Comparison of ENCODE assay signal across 1 cellular context in genomic region chr19:55653651-55654322, GRCh38.
TF ChIP-seq lines count a peak whose summit lies in the region.

No MANE protein-coding gene starts in this region.

TF ChIP-seq in IMR-90, 13 proteins besides CTCF, POLR2A, EP300 and RAD21 (continued from another document):
- TF ChIP-seq USF2 (IDR thresholded peaks at IDR 0.05; ENCODE audit: low read depth, low read length) (no peak), RFX5 (IDR thresholded peaks at IDR 0.05; ENCODE audit: low read depth, low read length) (0 out of 2 replicates have a peak, but pooled peaks have one; percentile 17), RCOR1 (IDR thresholded peaks at IDR 0.05; ENCODE audit: insufficient replicate concordance, low read length) (no peak), MAFK (IDR thresholded peaks at IDR 0.05; ENCODE audit: low read depth, low read length) (peak; percentile 4; the same call in 1 of the 2 replicates), NFE2L2 (IDR thresholded peaks at IDR 0.05; ENCODE audit: low read depth, low read length) (no peak), MAZ (IDR thresholded peaks at IDR 0.05; ENCODE audit: borderline replicate concordance, low read depth, low read length) (peak; percentile 25; the same call in 1 of the 2 replicates), CEBPB (IDR thresholded peaks at IDR 0.05; ENCODE audit: low read depth, low read length) (no peak), ELK1 (IDR thresholded peaks at IDR 0.05; ENCODE audit: borderline replicate concordance, low read depth, low read length) (peak; percentile 70; the same call in 1 of the 2 replicates), CHD1 (IDR thresholded peaks at IDR 0.05; ENCODE audit: low read depth, low read length) (no peak)
